Comparison of ENCODE assay signal across 17 cellular contexts in the genomic region with DNA sequence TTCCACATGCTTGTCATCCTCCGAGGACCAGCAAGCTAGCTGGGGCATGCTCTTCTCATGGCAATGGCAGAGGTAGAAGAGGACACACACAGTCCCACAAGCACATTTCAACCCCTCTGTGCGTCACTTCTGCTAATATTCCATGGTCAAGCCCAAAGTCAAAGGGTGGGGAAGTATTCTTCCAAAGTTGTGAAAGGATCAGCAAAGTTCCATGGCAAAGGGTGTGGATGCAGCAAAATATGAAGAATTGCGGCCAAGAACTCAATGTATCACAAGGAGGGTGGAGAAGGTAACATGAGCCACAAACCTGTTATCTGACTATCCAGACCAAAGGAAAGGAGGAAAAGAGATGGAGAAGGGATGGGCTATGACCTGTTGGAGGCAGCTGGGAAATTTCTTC.
"Had no signal": no experiment of that assay in that cellular context is flagged by ENCODE, and none has a peak within 500 bp of the region (broad histone marks: within the 10 kb centered on the region; RNA-seq: fewer than 3 reads in every experiment).

No MANE protein-coding gene starts in this region.

- H3K36me3 ChIP-seq: gastrocnemius medialis, spleen had no signal

- H3K36me3 Mint-ChIP-seq: WTC11 had no signal

- H3K27ac Mint-ChIP-seq: activated CD4-positive, alpha-beta T cell treated with anti-CD3 and anti-CD28 coated beads for 36 hours; activated naive CD4-positive, alpha-beta T cell treated with anti-CD3 and anti-CD28 coated beads for 36 hours; T-helper 1 cell treated with Interleukin-12 subunit alpha and Interleukin-12 subunit beta and Interleukin-4 antibody, amounts not matched to agents 30 μg/mL and 1 μg/mL, for 36 hours; WTC11 had no signal

- H3K4me3 Mint-ChIP-seq: activated CD4-positive, alpha-beta T cell treated with anti-CD3 and anti-CD28 coated beads for 36 hours; activated naive CD4-positive, alpha-beta T cell treated with anti-CD3 and anti-CD28 coated beads for 36 hours; activated T-cell treated with anti-CD3 and anti-CD28 coated beads, Interleukin-2, amount 50 U/mL, for 4 hours; neural crest cell; T-helper 1 cell treated with Interleukin-12 subunit alpha and Interleukin-12 subunit beta and Interleukin-4 antibody, amounts not matched to agents 30 μg/mL and 1 μg/mL, for 36 hours; WTC11 had no signal

- H3K4me1 Mint-ChIP-seq: neural crest cell, WTC11 had no signal

- ATAC-seq: activated CD4-positive, alpha-beta T cell treated with anti-CD3 and anti-CD28 coated beads for 36 hours; gastrocnemius medialis; WTC11 had no signal

- H3K27me3 ChIP-seq: gastrocnemius medialis, spleen had no signal

- H3K9me3 ChIP-seq: gastrocnemius medialis, mucosa of descending colon, spleen had no signal

- H3K27ac ChIP-seq: gastrocnemius medialis, spleen had no signal

- H3K4me3 ChIP-seq: gastrocnemius medialis, mucosa of descending colon, spleen had no signal

- H3K27me3 Mint-ChIP-seq: activated CD4-positive, alpha-beta T cell treated with anti-CD3 and anti-CD28 coated beads for 36 hours had no signal

- DNase-seq: activated CD4-positive, alpha-beta T cell treated with anti-CD3 and anti-CD28 coated beads for 36 hours; activated CD4-positive, alpha-beta T cell treated with anti-CD3 and anti-CD28 coated beads, Interleukin-2, amount 50 U/mL, for 48 hours; activated CD8-positive, alpha-beta memory T cell treated with anti-CD3 and anti-CD28 coated beads, Interleukin-2, amount 50 U/mL, for 48 hours; activated T-cell treated with anti-CD3 and anti-CD28 coated beads, Interleukin-2, amount 50 U/mL, for 4 hours; amygdala; gastrocnemius medialis; hypothalamus; mesendoderm; mucosa of descending colon; spleen; stimulated activated CD4-positive, alpha-beta T cell treated with anti-CD3 and anti-CD28 coated beads, Interleukin-4, amount 100 ng/mL, for 1 hour; stimulated activated naive CD4-positive, alpha-beta T cell treated with Interleukin-2 at 50 U/mL for 16 hours; T1000 had no signal

- H3K9me3 Mint-ChIP-seq: activated naive CD4-positive, alpha-beta T cell treated with anti-CD3 and anti-CD28 coated beads for 36 hours; activated T-cell treated with anti-CD3 and anti-CD28 coated beads, Interleukin-2, amount 50 U/mL, for 4 hours; T-helper 1 cell treated with Interleukin-12 subunit alpha and Interleukin-12 subunit beta and Interleukin-4 antibody, amounts not matched to agents 30 μg/mL and 1 μg/mL, for 36 hours; WTC11 had no signal
